1 cellular context compared by ENCODE assay signal in genomic region chr17:44354582-44355309, GRCh38.
TF ChIP-seq lines count a peak whose summit lies in the region.

No MANE protein-coding gene starts in this region.

TF ChIP-seq in HepG2, 621 proteins besides CTCF, POLR2A, EP300 and RAD21 (continued from another document and continues in another):
- no peak for TF ChIP-seq ZNF3 (CRISPR knock-in tag; IDR thresholded peaks at IDR 0.05)
- TF ChIP-seq MAZ (IDR thresholded peaks at IDR 0.05; ENCODE audit: borderline replicate concordance, low read depth, low read length), result 0 out of 2 replicates have a peak, but pooled peaks have one; percentile 24
- TF ChIP-seq MAZ (CRISPR knock-in tag; IDR thresholded peaks at IDR 0.05; ENCODE audit: low read depth), result peak; percentile 81
- no peak for TF ChIP-seq ZNF367 (CRISPR knock-in tag; IDR thresholded peaks at IDR 0.05; ENCODE audit: borderline replicate concordance)
- no peak for TF ChIP-seq STAT5B (CRISPR knock-in tag; IDR thresholded peaks at IDR 0.05)
- no peak for TF ChIP-seq AFF4 (CRISPR knock-in tag; IDR thresholded peaks at IDR 0.05)
- no peak for TF ChIP-seq KMT2A (CRISPR knock-in tag; IDR thresholded peaks at IDR 0.05)
- TF ChIP-seq ZNF720 (CRISPR knock-in tag; IDR thresholded peaks at IDR 0.05), result no peak
- TF ChIP-seq ZNF614 (CRISPR knock-in tag; IDR thresholded peaks at IDR 0.05; ENCODE audit: borderline replicate concordance), result no peak
- no peak for TF ChIP-seq KLF15 (CRISPR knock-in tag; IDR thresholded peaks at IDR 0.05; ENCODE audit: borderline replicate concordance)
- no peak for TF ChIP-seq ZNF577 (CRISPR knock-in tag; IDR thresholded peaks at IDR 0.05; ENCODE audit: borderline replicate concordance, low read depth)
- no peak for TF ChIP-seq ZBTB44 (CRISPR knock-in tag; IDR thresholded peaks at IDR 0.05)
- TF ChIP-seq, protein P1, sequence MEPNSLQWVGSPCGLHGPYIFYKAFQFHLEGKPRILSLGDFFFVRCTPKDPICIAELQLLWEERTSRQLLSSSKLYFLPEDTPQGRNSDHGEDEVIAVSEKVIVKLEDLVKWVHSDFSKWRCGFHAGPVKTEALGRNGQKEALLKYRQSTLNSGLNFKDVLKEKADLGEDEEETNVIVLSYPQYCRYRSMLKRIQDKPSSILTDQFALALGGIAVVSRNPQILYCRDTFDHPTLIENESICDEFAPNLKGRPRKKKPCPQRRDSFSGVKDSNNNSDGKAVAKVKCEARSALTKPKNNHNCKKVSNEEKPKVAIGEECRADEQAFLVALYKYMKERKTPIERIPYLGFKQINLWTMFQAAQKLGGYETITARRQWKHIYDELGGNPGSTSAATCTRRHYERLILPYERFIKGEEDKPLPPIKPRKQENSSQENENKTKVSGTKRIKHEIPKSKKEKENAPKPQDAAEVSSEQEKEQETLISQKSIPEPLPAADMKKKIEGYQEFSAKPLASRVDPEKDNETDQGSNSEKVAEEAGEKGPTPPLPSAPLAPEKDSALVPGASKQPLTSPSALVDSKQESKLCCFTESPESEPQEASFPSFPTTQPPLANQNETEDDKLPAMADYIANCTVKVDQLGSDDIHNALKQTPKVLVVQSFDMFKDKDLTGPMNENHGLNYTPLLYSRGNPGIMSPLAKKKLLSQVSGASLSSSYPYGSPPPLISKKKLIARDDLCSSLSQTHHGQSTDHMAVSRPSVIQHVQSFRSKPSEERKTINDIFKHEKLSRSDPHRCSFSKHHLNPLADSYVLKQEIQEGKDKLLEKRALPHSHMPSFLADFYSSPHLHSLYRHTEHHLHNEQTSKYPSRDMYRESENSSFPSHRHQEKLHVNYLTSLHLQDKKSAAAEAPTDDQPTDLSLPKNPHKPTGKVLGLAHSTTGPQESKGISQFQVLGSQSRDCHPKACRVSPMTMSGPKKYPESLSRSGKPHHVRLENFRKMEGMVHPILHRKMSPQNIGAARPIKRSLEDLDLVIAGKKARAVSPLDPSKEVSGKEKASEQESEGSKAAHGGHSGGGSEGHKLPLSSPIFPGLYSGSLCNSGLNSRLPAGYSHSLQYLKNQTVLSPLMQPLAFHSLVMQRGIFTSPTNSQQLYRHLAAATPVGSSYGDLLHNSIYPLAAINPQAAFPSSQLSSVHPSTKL (CRISPR knock-in tag; IDR thresholded peaks at IDR 0.05), result no peak
- no peak for TF ChIP-seq MBD4 (IDR thresholded peaks at IDR 0.05; ENCODE audit: borderline replicate concordance, low read length)
- TF ChIP-seq ZZZ3 (CRISPR knock-in tag; IDR thresholded peaks at IDR 0.05; ENCODE audit: borderline replicate concordance), result no peak
- 0 out of 2 replicates have a peak, but pooled peaks have one; percentile 40 for TF ChIP-seq PITX1 (CRISPR knock-in tag; IDR thresholded peaks at IDR 0.05)
- TF ChIP-seq HDAC2 (CRISPR knock-in tag; IDR thresholded peaks at IDR 0.05), result no peak
- TF ChIP-seq ZBTB1 (CRISPR knock-in tag; IDR thresholded peaks at IDR 0.05; ENCODE audit: borderline replicate concordance), result no peak
- TF ChIP-seq AKAP8 (CRISPR knock-in tag; IDR thresholded peaks at IDR 0.05), result no peak
- no peak for TF ChIP-seq KAT7 (CRISPR knock-in tag; IDR thresholded peaks at IDR 0.05; ENCODE audit: borderline replicate concordance)
- no peak for TF ChIP-seq RXRA (CRISPR knock-in tag; IDR thresholded peaks at IDR 0.05)
- no peak for TF ChIP-seq ATF6 (CRISPR knock-in tag; conservative IDR thresholded peaks at IDR 0.05)
- TF ChIP-seq, protein P2, sequence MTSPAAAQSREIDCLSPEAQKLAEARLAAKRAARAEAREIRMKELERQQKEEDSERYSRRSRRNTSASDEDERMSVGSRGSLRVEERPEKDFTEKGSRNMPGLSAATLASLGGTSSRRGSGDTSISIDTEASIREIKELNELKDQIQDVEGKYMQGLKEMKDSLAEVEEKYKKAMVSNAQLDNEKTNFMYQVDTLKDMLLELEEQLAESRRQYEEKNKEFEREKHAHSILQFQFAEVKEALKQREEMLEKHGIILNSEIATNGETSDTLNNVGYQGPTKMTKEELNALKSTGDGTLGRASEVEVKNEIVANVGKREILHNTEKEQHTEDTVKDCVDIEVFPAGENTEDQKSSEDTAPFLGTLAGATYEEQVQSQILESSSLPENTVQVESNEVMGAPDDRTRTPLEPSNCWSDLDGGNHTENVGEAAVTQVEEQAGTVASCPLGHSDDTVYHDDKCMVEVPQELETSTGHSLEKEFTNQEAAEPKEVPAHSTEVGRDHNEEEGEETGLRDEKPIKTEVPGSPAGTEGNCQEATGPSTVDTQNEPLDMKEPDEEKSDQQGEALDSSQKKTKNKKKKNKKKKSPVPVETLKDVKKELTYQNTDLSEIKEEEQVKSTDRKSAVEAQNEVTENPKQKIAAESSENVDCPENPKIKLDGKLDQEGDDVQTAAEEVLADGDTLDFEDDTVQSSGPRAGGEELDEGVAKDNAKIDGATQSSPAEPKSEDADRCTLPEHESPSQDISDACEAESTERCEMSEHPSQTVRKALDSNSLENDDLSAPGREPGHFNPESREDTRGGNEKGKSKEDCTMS (CRISPR knock-in tag; conservative IDR thresholded peaks at IDR 0.05), result no peak
- TF ChIP-seq, protein P3, sequence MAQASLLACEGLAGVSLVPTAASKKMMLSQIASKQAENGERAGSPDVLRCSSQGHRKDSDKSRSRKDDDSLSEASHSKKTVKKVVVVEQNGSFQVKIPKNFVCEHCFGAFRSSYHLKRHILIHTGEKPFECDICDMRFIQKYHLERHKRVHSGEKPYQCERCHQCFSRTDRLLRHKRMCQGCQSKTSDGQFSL (CRISPR knock-in tag; IDR thresholded peaks at IDR 0.05), result 0 out of 2 replicates have a peak, but pooled peaks have one; percentile 18
- no peak for TF ChIP-seq ATF4 (CRISPR knock-in tag; IDR thresholded peaks at IDR 0.05)
- no peak for TF ChIP-seq MIER3 (CRISPR knock-in tag; IDR thresholded peaks at IDR 0.05; ENCODE audit: borderline replicate concordance)
- no peak for TF ChIP-seq THYN1 (CRISPR knock-in tag; IDR thresholded peaks at IDR 0.05; ENCODE audit: borderline replicate concordance, low read depth)
- peak; percentile 75; the same call in 1 of the 2 replicates for TF ChIP-seq ZNF33B (CRISPR knock-in tag; IDR thresholded peaks at IDR 0.05)
- TF ChIP-seq CREM (IDR thresholded peaks at IDR 0.05), result no peak
- no peak for TF ChIP-seq CREM (CRISPR knock-in tag; IDR thresholded peaks at IDR 0.05)
- TF ChIP-seq LBX2 (CRISPR knock-in tag; IDR thresholded peaks at IDR 0.05; ENCODE audit: borderline replicate concordance), result no peak
- TF ChIP-seq, protein P4, sequence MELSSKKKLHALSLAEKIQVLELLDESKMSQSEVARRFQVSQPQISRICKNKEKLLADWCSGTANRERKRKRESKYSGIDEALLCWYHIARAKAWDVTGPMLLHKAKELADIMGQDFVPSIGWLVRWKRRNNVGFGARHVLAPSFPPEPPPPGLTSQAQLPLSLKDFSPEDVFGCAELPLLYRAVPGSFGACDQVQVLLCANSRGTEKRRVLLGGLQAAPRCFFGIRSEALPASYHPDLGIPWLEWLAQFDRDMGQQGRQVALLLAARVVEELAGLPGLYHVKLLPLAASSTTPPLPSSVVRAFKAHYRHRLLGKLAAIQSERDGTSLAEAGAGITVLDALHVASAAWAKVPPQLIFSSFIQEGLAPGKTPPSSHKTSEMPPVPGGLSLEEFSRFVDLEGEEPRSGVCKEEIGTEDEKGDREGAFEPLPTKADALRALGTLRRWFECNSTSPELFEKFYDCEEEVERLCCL (CRISPR knock-in tag; IDR thresholded peaks at IDR 0.05; ENCODE audit: borderline replicate concordance), result no peak
- 0 out of 2 replicates have a peak, but pooled peaks have one; percentile 40 for TF ChIP-seq ZFP90 (CRISPR knock-in tag; IDR thresholded peaks at IDR 0.05; ENCODE audit: borderline replicate concordance)
- TF ChIP-seq ZNF276 (CRISPR knock-in tag; IDR thresholded peaks at IDR 0.05; ENCODE audit: low read depth), result no peak
- TF ChIP-seq GFI1 (CRISPR knock-in tag; IDR thresholded peaks at IDR 0.05; ENCODE audit: borderline replicate concordance), result no peak
- no peak for TF ChIP-seq MAFG (CRISPR knock-in tag; IDR thresholded peaks at IDR 0.05)
- TF ChIP-seq ZNF441 (CRISPR knock-in tag; IDR thresholded peaks at IDR 0.05; ENCODE audit: borderline replicate concordance), result no peak
- no peak for TF ChIP-seq GLI4 (CRISPR knock-in tag; IDR thresholded peaks at IDR 0.05; ENCODE audit: borderline replicate concordance)
- TF ChIP-seq RNF2 (conservative IDR thresholded peaks at IDR 0.05; ENCODE audit: low read depth), result peak; percentile 73; the same call in 1 of the 2 replicates
- no peak for TF ChIP-seq TP53 (CRISPR knock-in tag; conservative IDR thresholded peaks at IDR 0.05)
- no peak for TF ChIP-seq NFKBIZ (CRISPR knock-in tag; IDR thresholded peaks at IDR 0.05)
- no peak for TF ChIP-seq ETS1 (CRISPR knock-in tag; IDR thresholded peaks at IDR 0.05)
- TF ChIP-seq RFX1 (IDR thresholded peaks at IDR 0.05), result no peak
- no peak for TF ChIP-seq MLLT10 (CRISPR knock-in tag; IDR thresholded peaks at IDR 0.05)
